Comparison of ENCODE assay signal across 9 cellular contexts in the genomic region with DNA sequence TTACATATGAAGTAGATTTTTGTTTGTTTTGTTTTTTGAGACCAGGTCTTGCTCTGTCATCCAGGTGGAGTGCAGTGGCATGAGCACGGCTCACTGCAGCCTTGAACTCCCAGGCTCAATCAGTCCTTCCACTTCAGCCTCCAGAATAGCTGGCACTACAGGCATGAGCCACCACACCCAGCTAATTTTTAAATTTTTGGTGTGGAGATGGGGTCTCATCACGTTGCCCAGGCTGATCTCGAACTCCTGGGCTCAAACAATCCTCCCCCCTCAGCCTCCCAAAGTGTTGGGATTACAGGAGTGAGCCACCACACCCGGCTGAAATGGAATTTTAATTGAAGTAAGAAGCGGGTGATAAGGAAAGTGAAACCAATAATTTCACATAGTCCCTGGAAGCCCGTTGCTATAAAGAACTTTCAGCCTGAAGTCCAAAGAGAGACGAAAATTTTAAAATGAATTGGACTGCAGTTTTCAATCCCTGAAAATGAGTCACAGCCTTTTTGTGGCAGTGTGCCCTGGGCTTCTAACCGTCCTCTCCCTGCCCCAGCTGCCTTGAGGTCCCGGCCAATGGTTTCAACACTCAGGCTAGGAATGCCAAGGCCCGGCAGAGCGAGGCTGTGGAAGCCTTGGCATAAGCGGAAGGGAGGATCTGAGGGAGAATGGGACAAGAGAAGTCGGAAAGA. TPM values are rescaled to one million over a fixed set of nuclear protein-coding genes. Genes with fewer than 3 reads are reported as not detected.
DNase-seq lines count a peak whose midpoint lies in the region; ATAC-seq and TF ChIP-seq lines count a peak whose summit lies in the region.
"Had no signal": no experiment of that assay in that cellular context is flagged by ENCODE, and none has a peak within 500 bp of the region (broad histone marks: within the 10 kb centered on the region; RNA-seq: fewer than 3 reads in every experiment).

No MANE protein-coding gene starts in this region.

- H3K36me3 ChIP-seq in BJ (ENCODE audit: control insufficient read depth, insufficient read depth, low read length) = no peaks in the 10 kb centered on the region

- H3K27ac ChIP-seq in RWPE1 = peak overlapping the region; percentile 100

- peak overlapping the region; percentile 37 for H3K4me3 ChIP-seq in BJ (ENCODE audit: low read depth, low read length)
- peak overlapping the region; percentile 34 for H3K4me3 ChIP-seq in fibroblast of pulmonary artery (replicated peaks; ENCODE audit: low read depth, low read length)

- TF ChIP-seq CTCF in BJ (IDR thresholded peaks at IDR 0.05; ENCODE audit: insufficient read depth, low read depth, low read length) = no peak
- no peak for TF ChIP-seq CTCF in RWPE1 (conservative IDR thresholded peaks at IDR 0.05; ENCODE audit: low read depth)
- TF ChIP-seq CTCF in fibroblast of pulmonary artery (IDR thresholded peaks at IDR 0.05; ENCODE audit: low read length, missing control alignments) = no peak
- TF ChIP-seq CTCF in progenitor cell of endocrine pancreas (IDR thresholded peaks at IDR 0.05; ENCODE audit: unreplicated experiment) = no peak

- CTCF ChIA-PET in BJ (lab: Yijun Ruan, JAX) = interaction anchor here (1.6 to 3.8 kb wide), 2 partner anchors 32 to 61 kb away, joined by 4 to 12 read pairs; no protein-coding TSS in a partner anchor
- CTCF ChIA-PET in RWPE1 (lab: Yijun Ruan, JAX) = interaction anchor here (0.6 kb wide), 1 partner anchor 40 kb away, joined by 3 read pairs; no protein-coding TSS in a partner anchor
- CTCF ChIA-PET in activated CD4-positive, alpha-beta memory T cell treated with anti-CD3 and anti-CD28 coated beads, Interleukin-2, amount 10 ng/mL, durations not matched to agents 7 days and 5 days (lab: Charles Lee) = no interaction called here

- H3K36me3 Mint-ChIP-seq in progenitor cell of endocrine pancreas (ENCODE audit: insufficient read depth) = no peaks in the 10 kb centered on the region
- H3K36me3 Mint-ChIP-seq in activated CD4-positive, alpha-beta memory T cell treated with anti-CD3 and anti-CD28 coated beads, Interleukin-2, amount 10 ng/mL, durations not matched to agents 7 days and 5 days (ENCODE audit: low read depth) = no peaks in the 10 kb centered on the region

- peak overlapping the region; percentile 84 for H3K27ac Mint-ChIP-seq in progenitor cell of endocrine pancreas
- no peak overlapping the region for H3K27ac Mint-ChIP-seq in activated CD4-positive, alpha-beta memory T cell treated with anti-CD3 and anti-CD28 coated beads, Interleukin-2, amount 10 ng/mL, durations not matched to agents 7 days and 5 days

- POLR2A ChIA-PET in BJ (lab: Charles Lee) = interaction anchor here (0.6 kb wide), 1 partner anchor 25 kb away, joined by 3 read pairs; no protein-coding TSS in a partner anchor
- POLR2A ChIA-PET in RWPE1 (lab: Yijun Ruan, JAX; ENCODE audit: low non-redundant PET) = no interaction called here
- POLR2A ChIA-PET in activated CD4-positive, alpha-beta memory T cell treated with anti-CD3 and anti-CD28 coated beads, Interleukin-2, amount 10 ng/mL, durations not matched to agents 7 days and 5 days (lab: Charles Lee) = interaction anchor here (1.5 kb wide), 1 partner anchor 8 kb away, joined by 4 read pairs; no protein-coding TSS in a partner anchor

- ATAC-seq in GM18502 (IDR thresholded peaks at IDR 0.05; ENCODE audit: poor library complexity, unreplicated experiment) = no peak
- ATAC-seq in GM21529 (IDR thresholded peaks at IDR 0.05; ENCODE audit: unreplicated experiment) = no peak

- H3K27me3 ChIP-seq in BJ (ENCODE audit: control insufficient read depth, insufficient read depth, low read length) = no peaks in the 10 kb centered on the region

- no peak overlapping the region for H3K4me3 Mint-ChIP-seq in progenitor cell of endocrine pancreas (ENCODE audit: low read depth)
- H3K4me3 Mint-ChIP-seq in activated CD4-positive, alpha-beta memory T cell treated with anti-CD3 and anti-CD28 coated beads, Interleukin-2, amount 10 ng/mL, durations not matched to agents 7 days and 5 days = no peak overlapping the region
- H3K4me3 Mint-ChIP-seq: neural crest cell had no signal

- H3K27me3 Mint-ChIP-seq in progenitor cell of endocrine pancreas = peaks cover 60% of the 10 kb centered on the region
- peaks cover 23% of the 10 kb centered on the region for H3K27me3 Mint-ChIP-seq in activated CD4-positive, alpha-beta memory T cell treated with anti-CD3 and anti-CD28 coated beads, Interleukin-2, amount 10 ng/mL, durations not matched to agents 7 days and 5 days

- H3K4me1 Mint-ChIP-seq in progenitor cell of endocrine pancreas (ENCODE audit: low read depth) = peaks cover 3% of the 10 kb centered on the region
- peaks cover 47% of the 10 kb centered on the region for H3K4me1 Mint-ChIP-seq in activated CD4-positive, alpha-beta memory T cell treated with anti-CD3 and anti-CD28 coated beads, Interleukin-2, amount 10 ng/mL, durations not matched to agents 7 days and 5 days
- H3K4me1 Mint-ChIP-seq: neural crest cell had no signal

- DNase-seq in BJ (ENCODE audit: low read depth) = peak; percentile 83
- DNase-seq in RWPE1 (ENCODE audit: low spot score) = peak; percentile 88
- peak; percentile 93 for DNase-seq in fibroblast of pulmonary artery (ENCODE audit: low read depth)
- DNase-seq in progenitor cell of endocrine pancreas (ENCODE audit: low spot score, unreplicated experiment) = no peak
- DNase-seq in activated CD4-positive, alpha-beta memory T cell treated with anti-CD3 and anti-CD28 coated beads, Interleukin-2, amount 10 ng/mL, durations not matched to agents 7 days and 5 days = no peak
- no peak for DNase-seq in kidney glomerular epithelial cell (lab: John Stamatoyannopoulos, UW)

- no peaks in the 10 kb centered on the region for H3K9me3 Mint-ChIP-seq in progenitor cell of endocrine pancreas (ENCODE audit: low read depth)
- H3K9me3 Mint-ChIP-seq in activated CD4-positive, alpha-beta memory T cell treated with anti-CD3 and anti-CD28 coated beads, Interleukin-2, amount 10 ng/mL, durations not matched to agents 7 days and 5 days = no peaks in the 10 kb centered on the region
- H3K9me3 Mint-ChIP-seq: neural crest cell had no signal

RNA-seq across cellular contexts. Expression of a gene that starts 0.8 kb away (rescaled TPM):
- 0.22 and 0.31 TPM in 2 replicates for polyA plus RNA-seq in BJ (2011; rRNA removed)
- polyA minus RNA-seq in BJ (2011; rRNA and poly(A)+ RNA removed) = not detected in 2 replicates
- total RNA-seq in progenitor cell of endocrine pancreas = not detected in 2 replicates
- total RNA-seq in activated CD4-positive, alpha-beta memory T cell treated with anti-CD3 and anti-CD28 coated beads, Interleukin-2, amount 10 ng/mL, durations not matched to agents 7 days and 5 days = not detected
- total RNA-seq: neural crest cell had no signal

RNA-seq across cellular contexts. Expression of a gene that starts 25.8 kb away (rescaled TPM):
- 0.77 and 1.1 TPM in 2 replicates for polyA plus RNA-seq in BJ (2011; rRNA removed)
- 0.38 TPM in 1 of 2 replicates, not detected in the other for polyA minus RNA-seq in BJ (2011; rRNA and poly(A)+ RNA removed)
- not detected in 2 replicates for total RNA-seq in progenitor cell of endocrine pancreas
- not detected for total RNA-seq in activated CD4-positive, alpha-beta memory T cell treated with anti-CD3 and anti-CD28 coated beads, Interleukin-2, amount 10 ng/mL, durations not matched to agents 7 days and 5 days
- total RNA-seq: neural crest cell had no signal

RNA-seq across cellular contexts. Expression of a gene that starts 33.0 kb away (rescaled TPM):
- 26.3 and 32.6 TPM in 2 replicates for polyA plus RNA-seq in BJ (2011; rRNA removed)
- polyA minus RNA-seq in BJ (2011; rRNA and poly(A)+ RNA removed) = 31.0 and 46.7 TPM in 2 replicates
- 45.0 and 63.3 TPM in 2 replicates for total RNA-seq in progenitor cell of endocrine pancreas
- 1 to 10 TPM; 6.0 to 7.2 TPM for total RNA-seq in activated CD4-positive, alpha-beta memory T cell treated with anti-CD3 and anti-CD28 coated beads, Interleukin-2, amount 10 ng/mL, durations not matched to agents 7 days and 5 days

RNA-seq across cellular contexts. Expression of a gene that starts 44.7 kb away (rescaled TPM):
- 15.1 and 22.8 TPM in 2 replicates for polyA plus RNA-seq in BJ (2011; rRNA removed)
- 3.4 and 8.3 TPM in 2 replicates for polyA minus RNA-seq in BJ (2011; rRNA and poly(A)+ RNA removed)
- total RNA-seq in progenitor cell of endocrine pancreas = not detected in 2 replicates
- 1 to 10 TPM; 1.5 to 1.8 TPM for total RNA-seq in activated CD4-positive, alpha-beta memory T cell treated with anti-CD3 and anti-CD28 coated beads, Interleukin-2, amount 10 ng/mL, durations not matched to agents 7 days and 5 days

Comparison
In these comparisons a context has a peak if more than half of its experiments do, and no peak if none do; other contexts are left out.
1. DNase-seq: peak in BJ (single experiment), RWPE1 (single experiment) and fibroblast of pulmonary artery (single experiment); none in progenitor cell of endocrine pancreas (single experiment), activated CD4-positive, alpha-beta memory T cell treated with anti-CD3 and anti-CD28 coated beads, Interleukin-2, amount 10 ng/mL, durations not matched to agents 7 days and 5 days (single experiment) and kidney glomerular epithelial cell (single experiment).